8 cellular contexts compared by ENCODE assay signal in the genomic region with DNA sequence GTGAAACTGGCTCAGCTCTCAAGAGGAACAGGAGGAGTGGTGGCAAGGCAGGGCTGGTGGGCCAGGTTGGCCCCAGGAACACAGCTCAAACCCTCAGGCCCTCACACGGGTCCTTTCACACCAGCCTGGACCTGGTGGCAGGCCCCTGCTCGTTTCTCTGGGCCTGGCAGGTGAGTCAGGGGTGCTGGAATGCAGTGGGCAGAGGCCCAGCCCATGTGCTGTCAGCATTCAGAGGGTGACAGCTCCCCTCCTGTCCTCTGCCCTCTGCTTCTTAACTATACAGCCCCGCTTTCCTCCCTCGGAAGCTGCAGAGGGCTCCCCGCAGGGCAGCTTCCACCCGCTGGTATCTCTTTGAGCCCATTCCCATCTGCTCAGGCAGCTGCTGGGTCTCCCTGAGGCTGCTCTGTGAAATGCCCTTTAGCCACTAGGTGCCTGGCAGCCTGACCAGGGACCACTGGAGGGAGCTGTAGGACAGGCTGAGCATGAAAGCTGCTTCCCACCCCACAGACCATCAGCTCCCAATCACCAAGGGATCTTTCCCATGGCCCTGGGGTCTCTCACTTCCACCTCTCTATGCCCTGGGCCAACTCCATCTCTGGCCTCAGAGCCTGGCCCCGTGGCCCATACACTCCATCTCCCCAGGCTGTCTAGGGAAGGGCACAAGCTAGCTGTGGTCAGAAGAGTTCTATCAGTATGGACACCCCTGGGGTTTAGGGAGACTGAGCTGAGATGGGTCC.
A peak's percentile ranks its signal among the peaks of the same experiment; 100 is the strongest.
DNase-seq lines count a peak whose midpoint lies in the region; ATAC-seq and FAIRE-seq lines count a peak whose summit lies in the region.

No MANE protein-coding gene starts in this region.

- DNase-seq in NCI-H82 treated with DMSO at 0.1 percent for 48 hours (lab: John Stamatoyannopoulos, UW; ENCODE audit: unreplicated experiment) (peak; percentile 66), medulla oblongata (ENCODE audit: extremely low spot score) (peak; percentile 91)
- peak; percentile 31 to 51 for DNase-seq in activated CD8-positive, alpha-beta memory T cell treated with anti-CD3 and anti-CD28 coated beads for 1 hour (ENCODE audit: extremely low read depth in 1 of 2, low read depth in 1 of 2)
- DNase-seq in effector memory CD8-positive, alpha-beta T cell, result peak; percentile 45 to 58 (median 52)
- peak; percentile 47 to 49 for DNase-seq in stimulated activated CD8-positive, alpha-beta memory T cell treated with anti-CD3 and anti-CD28 coated beads, Interleukin-15, amount 100 ng/mL, for 48 hours (ENCODE audit: low read depth in 2 of 2)

- peak; percentile 33 for FAIRE-seq in G401.6 (lab: Jason Lieb, UNC)

- H3K9me3 Mint-ChIP-seq in effector memory CD8-positive, alpha-beta T cell, result no peaks in the 10 kb centered on the region

- peak overlapping the region in 1 of 2 donors; percentile 53 for H3K27ac Mint-ChIP-seq in effector memory CD8-positive, alpha-beta T cell

- peak; percentile 43 for ATAC-seq in HG03342 (IDR thresholded peaks at IDR 0.05; ENCODE audit: unreplicated experiment)
- ATAC-seq in effector memory CD8-positive, alpha-beta T cell (replicated peaks), result peak; percentile 18
- no peak for ATAC-seq in GM18519 (IDR thresholded peaks at IDR 0.05; ENCODE audit: low FRiP score, unreplicated experiment)

- peaks cover 12 to 32% of the 10 kb centered on the region in 2 donors for H3K4me1 Mint-ChIP-seq in effector memory CD8-positive, alpha-beta T cell (ENCODE audit: low read depth in 2 of 2)

- peaks cover 3% of the 10 kb centered on the region for H3K36me3 Mint-ChIP-seq in effector memory CD8-positive, alpha-beta T cell (ENCODE audit: insufficient read depth)

- no peaks in the 10 kb centered on the region for H3K27me3 Mint-ChIP-seq in effector memory CD8-positive, alpha-beta T cell

- no peak overlapping the region for H3K4me3 Mint-ChIP-seq in effector memory CD8-positive, alpha-beta T cell

Comparison
In these comparisons a context has a peak if more than half of its experiments do, and no peak if none do; other contexts are left out.
1. DNase-seq: peak in every context shown above with its lines; median percentile 91 in medulla oblongata; 66 in NCI-H82 treated with DMSO at 0.1 percent for 48 hours; 52 in effector memory CD8-positive, alpha-beta T cell; 48 in stimulated activated CD8-positive, alpha-beta memory T cell treated with anti-CD3 and anti-CD28 coated beads, Interleukin-15, amount 100 ng/mL, for 48 hours; 41 in activated CD8-positive, alpha-beta memory T cell treated with anti-CD3 and anti-CD28 coated beads for 1 hour.